In the genomic region with DNA sequence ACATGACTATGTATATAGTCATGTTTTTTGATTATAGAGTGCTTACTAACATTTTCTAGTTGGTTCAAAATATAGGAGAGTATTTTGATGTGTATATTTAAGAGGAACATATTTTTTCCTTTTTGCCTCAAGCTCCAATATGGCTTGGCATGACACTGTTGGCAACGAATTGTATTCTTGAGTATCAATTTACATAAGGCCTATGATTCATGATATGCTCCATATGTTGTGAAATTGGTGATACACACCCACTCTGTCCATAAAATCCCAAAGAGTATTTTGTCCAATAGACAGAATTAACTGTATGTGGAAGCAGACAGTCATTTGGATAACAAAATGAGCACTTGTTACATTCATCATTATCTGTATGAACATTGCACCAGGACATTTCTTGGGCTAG, we compare ENCODE assay signal across 25 cellular contexts. TPM values are rescaled to one million over a fixed set of nuclear protein-coding genes. Genes with fewer than 3 reads are reported as not detected.
A peak's percentile ranks its signal among the peaks of the same experiment; 100 is the strongest.
DNase-seq lines count a peak whose midpoint lies in the region; ATAC-seq, FAIRE-seq and TF ChIP-seq lines count a peak whose summit lies in the region.
"Had no signal": no experiment of that assay in that cellular context is flagged by ENCODE, and none has a peak within 500 bp of the region (broad histone marks: within the 10 kb centered on the region; RNA-seq: fewer than 3 reads in every experiment).

No MANE protein-coding gene starts in this region.

- 0% methylated on average over 1 of the region's 1 CpG for WGBS in GM23248 (ENCODE audit: low coverage in 1 of 2, low lambda C conversion rate in 2 of 2, missing lambda C conversion rate in 2 of 2), 2 experiments
- 44 to 55% (median 50%) methylated on average over 1 of the region's 1 CpG for WGBS in small intestine, 3 donors

- H3K4me1 ChIP-seq in GM23248 (ENCODE audit: insufficient read depth) (no peaks in the 10 kb centered on the region), foreskin keratinocyte (peaks cover 1% of the 10 kb centered on the region), small intestine (ENCODE audit: control insufficient read depth in 2 of 2, insufficient read depth in 1 of 2, low read depth in 1 of 2, low read length in 1 of 2) (no peaks in the 10 kb centered on the region)
- H3K4me1 ChIP-seq: BE2C, spleen, testis, uterus had no signal

- H3K79me2 ChIP-seq in GM23248 (ENCODE audit: insufficient read depth) = no peaks in the 10 kb centered on the region

- H3K9me3 ChIP-seq in GM23248 (ENCODE audit: low read depth) = no peaks in the 10 kb centered on the region
- no peaks in the 10 kb centered on the region for H3K9me3 ChIP-seq in small intestine (ENCODE audit: control insufficient read depth, low read depth)
- H3K9me3 ChIP-seq: BE2C, neutrophil, spleen, testis, uterus had no signal

- no peak overlapping the region for H3K27ac ChIP-seq in GM23248
- no peak overlapping the region for H3K27ac ChIP-seq in foreskin keratinocyte
- no peak overlapping the region for H3K27ac ChIP-seq in small intestine (ENCODE audit: low read depth in 1 of 2, low read length in 1 of 2)
- H3K27ac ChIP-seq: neutrophil, spleen, testis, uterus had no signal

- no peaks in the 10 kb centered on the region for H3K36me3 ChIP-seq in GM23248 (ENCODE audit: low read depth)
- H3K36me3 ChIP-seq in small intestine (ENCODE audit: control insufficient read depth in 2 of 2, insufficient read depth in 2 of 2, low read length in 2 of 2) = no peaks in the 10 kb centered on the region
- H3K36me3 ChIP-seq: BE2C, neutrophil, spleen, uterus had no signal

- H2AFZ ChIP-seq in GM23248 = no peak overlapping the region

- intact Hi-C loops in posterior vena cava (cut with DNase I) = no loop called here

- TF ChIP-seq CTCF in epithelial cell of esophagus (IDR thresholded peaks at IDR 0.05; ENCODE audit: insufficient read depth, low read depth, low read length, missing control alignments) = no peak
- no peak for TF ChIP-seq CTCF in foreskin keratinocyte (conservative IDR thresholded peaks at IDR 0.05)

- H3F3A ChIP-seq in GM23248 (ENCODE audit: insufficient read depth) = no peaks in the 10 kb centered on the region

- peaks cover 23% of the 10 kb centered on the region; the same call in 1 of the 2 replicates for H3K27me3 ChIP-seq in GM23248 (replicated peaks; ENCODE audit: insufficient read depth)
- H3K27me3 ChIP-seq in foreskin keratinocyte = peaks cover 14% of the 10 kb centered on the region
- no peaks in the 10 kb centered on the region for H3K27me3 ChIP-seq in small intestine (ENCODE audit: control insufficient read depth in 2 of 2, insufficient read depth in 2 of 2, low read length in 2 of 2)
- H3K27me3 ChIP-seq: BE2C, neutrophil, spleen, testis, uterus had no signal

- H3K9ac ChIP-seq in GM23248 = no peak overlapping the region

- H3K4me3 ChIP-seq in GM23248 (no peak overlapping the region), epithelial cell of esophagus (ENCODE audit: low read length) (no peak overlapping the region), small intestine (ENCODE audit: low read depth in 1 of 2, low read length in 2 of 2) (no peak overlapping the region)
- H3K4me3 ChIP-seq: GM12878, spleen, testis, uterus had no signal

- H3K9me2 ChIP-seq in GM23248 (ENCODE audit: insufficient read depth) = no peaks in the 10 kb centered on the region

- H3K4me2 ChIP-seq in GM23248 (ENCODE audit: unreplicated experiment) = no peak overlapping the region

- ATAC-seq in foreskin keratinocyte (peak; percentile 72), GM19035 (IDR thresholded peaks at IDR 0.05; ENCODE audit: unreplicated experiment) (no peak)
- ATAC-seq: activated T-cell treated with anti-CD3 and anti-CD28 coated beads, Interleukin-2, amount 50 U/mL, for 72 hours; GM12878; Right ventricle myocardium inferior; stimulated activated memory B cell treated with anti-CD40 and anti-IgM and Interleukin-4, amounts not matched to agents 10 μg/mL and 1 μg/mL and 100 μg/mL, for 72 hours had no signal

- H4K20me1 ChIP-seq in GM23248 (ENCODE audit: insufficient read depth) = no peaks in the 10 kb centered on the region

- DNase-seq in GM23248 = peak; percentile 19
- peak; percentile 83 for DNase-seq in NCI-H446 treated with DMSO at 0.1 percent for 48 hours (lab: John Stamatoyannopoulos, UW)
- peak; percentile 88 for DNase-seq in epithelial cell of esophagus (ENCODE audit: low read depth)
- DNase-seq in foreskin keratinocyte = peak; percentile 38 to 61
- DNase-seq in putamen (ENCODE audit: low spot score) = no peak
- DNase-seq in posterior vena cava (ENCODE audit: low spot score) = no peak
- DNase-seq in small intestine = no peak
- DNase-seq: activated CD4-positive, alpha-beta T cell treated with anti-CD3 and anti-CD28 coated beads, Interleukin-2, amount 10 ng/mL, durations not matched to agents 7 days and 5 days; activated naive CD4-positive, alpha-beta T cell treated with Interleukin-2 at 50 U/mL for 16 hours; activated T-cell treated with anti-CD3 and anti-CD28 coated beads, Interleukin-2, amount 50 U/mL, for 72 hours; amniotic stem cell; BE2C; DND-41; KG1; NCI-H82; spleen; stimulated activated CD4-positive, alpha-beta T cell treated with anti-CD3 and anti-CD28 coated beads, Interleukin-2, amount 100 ng/mL, for 48 hours; T-helper 9 cell; testis; uterus had no signal

- in situ Hi-C loops in GM23248 (cut with MboI) = no loop called here

- no peak for FAIRE-seq in small intestine (lab: Jason Lieb, UNC)
- FAIRE-seq: GM12878 had no signal

RNA-seq across cellular contexts. Expression of gene BTC, which starts 55.6 kb away (rescaled TPM):
- not detected in 2 replicates for total RNA-seq in GM23248 (2014; rRNA removed; shearing (Covaris generic))
- polyA plus RNA-seq in GM23248 (2016; fragmentation: Nextera tagmentation; extraction: Ambion mirVana) (not detected in 2 replicates), foreskin keratinocyte (0.17 TPM in 2 replicates), small intestine (1 to 10 TPM; 1.3 to 4.9 (median 1.4) TPM)
- total RNA-seq in foreskin keratinocyte (0.27 and 0.46 TPM in 2 replicates), posterior vena cava (1 to 10 TPM; 2.9 to 3.8 TPM)
- total RNA-seq: activated CD4-positive, alpha-beta T cell treated with anti-CD3 and anti-CD28 coated beads, Interleukin-2, amount 10 ng/mL, durations not matched to agents 7 days and 5 days; activated T-cell treated with anti-CD3 and anti-CD28 coated beads, Interleukin-2, amount 50 U/mL, for 72 hours; GM12878 had no signal
- polyA plus RNA-seq: GM12878 had no signal

Comparison
In these comparisons a context has a peak if more than half of its experiments do, and no peak if none do; other contexts are left out.
1. DNase-seq: peak in GM23248 (single experiment), NCI-H446 treated with DMSO at 0.1 percent for 48 hours (single experiment), epithelial cell of esophagus (single experiment) and foreskin keratinocyte (2 of 2); none in putamen (single experiment), posterior vena cava (single experiment) and small intestine (single experiment).